ENCODE assay signal across 8 cellular contexts in the genomic region with DNA sequence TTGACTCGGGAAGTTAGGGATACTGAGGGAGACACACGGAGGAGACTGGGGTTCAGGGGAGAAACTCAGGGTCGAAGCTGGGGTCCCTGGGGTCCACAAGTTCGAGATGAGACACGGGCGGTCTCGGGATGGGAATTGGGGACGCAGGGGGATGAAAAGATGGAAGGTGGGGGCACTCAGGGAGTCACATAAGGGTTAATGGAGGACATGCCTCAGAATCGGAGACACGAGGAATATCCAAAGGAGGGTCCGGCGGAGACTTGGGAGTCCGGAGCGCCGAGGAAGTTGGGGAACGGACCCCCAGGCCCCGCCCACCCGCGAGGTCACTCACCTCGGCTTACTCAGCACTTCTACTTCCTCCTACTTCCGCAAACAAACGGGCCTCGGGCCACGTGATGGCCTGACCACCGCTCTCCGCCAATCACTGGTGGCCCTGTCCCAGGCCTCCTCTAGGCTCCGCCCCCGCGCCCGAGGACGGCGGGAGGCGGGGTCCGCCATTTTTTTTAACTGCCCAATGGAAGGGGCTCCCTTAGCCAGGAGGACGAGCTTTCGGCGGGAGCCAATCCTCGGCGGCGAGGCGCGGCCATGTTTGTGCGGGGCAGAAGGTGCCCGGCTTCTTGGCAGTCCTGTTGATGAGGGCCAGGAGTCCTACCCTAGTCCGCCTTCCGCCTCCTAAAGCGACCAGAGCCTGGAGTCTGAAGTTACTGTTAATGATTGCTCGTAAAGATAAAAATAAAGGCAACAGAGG. TPM values are rescaled to one million over a fixed set of nuclear protein-coding genes. Genes with fewer than 3 reads are reported as not detected.
DNase-seq lines count a peak whose midpoint lies in the region; ATAC-seq, FAIRE-seq and TF ChIP-seq lines count a peak whose summit lies in the region.

TSS of gene PLA2G6 (minus strand) at position 378 of the 748 bp plus-strand sequence. CDS start 12,404 bp downstream, outside the sequence.

- H4K20me1 ChIP-seq in Loucy (ENCODE audit: insufficient read depth, low read length, poor library complexity, severe bottlenecking): no peaks in the 10 kb centered on the region

- H3K4me3 Mint-ChIP-seq in natural killer cell treated with Interleukin-12 subunit alpha and Interleukin-12 subunit beta and Interleukin-15 and Interleukin-18, amount 100 ng/mL, for 72 hours: peak within 1 kb of the TSS; percentile 98

- H3K27me3 Mint-ChIP-seq in natural killer cell treated with Interleukin-12 subunit alpha and Interleukin-12 subunit beta and Interleukin-15 and Interleukin-18, amount 100 ng/mL, for 72 hours: no peaks in the 10 kb centered on the region

- H3K4me1 ChIP-seq in Loucy (ENCODE audit: insufficient read depth, low read length, poor library complexity, severe bottlenecking): peaks cover 52% of the 10 kb centered on the region

- peak; percentile 99 for DNase-seq in EH (ENCODE audit: low read depth)
- peak; percentile 80 for DNase-seq in H54 (ENCODE audit: insufficient read length, low spot score)
- DNase-seq in activated T-helper 9 cell treated with anti-CD3 and anti-CD28 coated beads, Interleukin-2, amount 50 U/mL, for 16 hours (ENCODE audit: low read depth): peak; percentile 94
- DNase-seq in fibroblast of peridontal ligament (ENCODE audit: extremely low read depth): peak; percentile 98
- DNase-seq in natural killer cell treated with Interleukin-12 subunit alpha and Interleukin-12 subunit beta and Interleukin-15 and Interleukin-18, amount 100 ng/mL, for 72 hours (ENCODE audit: low spot score): peak; percentile 99
- peak; percentile 99 for DNase-seq in stimulated activated naive CD8-positive, alpha-beta T cell treated with anti-CD3 and anti-CD28 coated beads, Interleukin-15, Interleukin-2, amounts not matched to agents 100 U/mL and 50 U/mL, for 24 hours

- no peaks in the 10 kb centered on the region for H3K9me2 ChIP-seq in Loucy (replicated peaks; ENCODE audit: low read depth, low read length)

- no peaks in the 10 kb centered on the region for H3K36me3 Mint-ChIP-seq in natural killer cell treated with Interleukin-12 subunit alpha and Interleukin-12 subunit beta and Interleukin-15 and Interleukin-18, amount 100 ng/mL, for 72 hours

- no peaks in the 10 kb centered on the region for H3K36me3 ChIP-seq in Loucy (ENCODE audit: insufficient read depth, low read length)

- FAIRE-seq in H54 (lab: Jason Lieb, UNC): peak; percentile 23

- TF ChIP-seq CTCF in Loucy (conservative IDR thresholded peaks at IDR 0.05; ENCODE audit: low read length): no peak

- H3K4me2 ChIP-seq in Loucy (ENCODE audit: low read depth, low read length, poor library complexity, severe bottlenecking): peak within 1 kb of the TSS; percentile 93

- H3K9ac ChIP-seq in Loucy (ENCODE audit: low read depth, low read length, poor library complexity, severe bottlenecking): peak within 1 kb of the TSS; percentile 99

- no peaks in the 10 kb centered on the region for H3K9me3 ChIP-seq in Loucy (ENCODE audit: insufficient read depth, low read depth, low read length)

- H3K27me3 ChIP-seq in Loucy (ENCODE audit: insufficient read depth, low read length, poor library complexity, severe bottlenecking): no peaks in the 10 kb centered on the region

- H3K27ac Mint-ChIP-seq in natural killer cell treated with Interleukin-12 subunit alpha and Interleukin-12 subunit beta and Interleukin-15 and Interleukin-18, amount 100 ng/mL, for 72 hours: peak within 1 kb of the TSS; percentile 96 to 100

- H3K9me3 Mint-ChIP-seq in natural killer cell treated with Interleukin-12 subunit alpha and Interleukin-12 subunit beta and Interleukin-15 and Interleukin-18, amount 100 ng/mL, for 72 hours: no peaks in the 10 kb centered on the region

- peaks cover 32% of the 10 kb centered on the region for H3K79me2 ChIP-seq in Loucy (ENCODE audit: insufficient read depth, low read length)

- 0 out of 2 replicates have a peak, but pooled peaks have one; percentile 14 for TF ChIP-seq POLR2A in H54 (IDR thresholded peaks at IDR 0.05; ENCODE audit: low read depth, low read length)
- TF ChIP-seq POLR2A in Raji (IDR thresholded peaks at IDR 0.05; ENCODE audit: insufficient read depth, low read depth, low read length): peak; percentile 60

- ATAC-seq in natural killer cell treated with Interleukin-12 subunit alpha and Interleukin-12 subunit beta and Interleukin-15 and Interleukin-18, amount 100 ng/mL, for 72 hours: peak; percentile 95 to 96
- ATAC-seq in stimulated activated naive CD8-positive, alpha-beta T cell treated with anti-CD3 and anti-CD28 coated beads, Interleukin-15, Interleukin-2, amounts not matched to agents 100 U/mL and 50 U/mL, for 24 hours: peak; percentile 95

- no peaks in the 10 kb centered on the region for H3F3A ChIP-seq in Loucy (ENCODE audit: low read depth)

- peaks cover 46 to 52% of the 10 kb centered on the region in 2 donors for H3K4me1 Mint-ChIP-seq in natural killer cell treated with Interleukin-12 subunit alpha and Interleukin-12 subunit beta and Interleukin-15 and Interleukin-18, amount 100 ng/mL, for 72 hours (ENCODE audit: low read depth in 2 of 2)

- peak within 1 kb of the TSS; percentile 93 for H3K4me3 ChIP-seq in Loucy (ENCODE audit: low read length, poor library complexity, severe bottlenecking)

- peak within 1 kb of the TSS; percentile 61 for H2AFZ ChIP-seq in Loucy (ENCODE audit: low read length)

RNA-seq across cellular contexts. Expression of gene PLA2G6, which starts in this region (rescaled TPM):
- 10 to 100 TPM; 24.5 to 40.1 TPM for total RNA-seq in natural killer cell treated with Interleukin-12 subunit alpha and Interleukin-12 subunit beta and Interleukin-15 and Interleukin-18, amount 100 ng/mL, for 72 hours

Comparison
In these comparisons a context has a peak if more than half of its experiments do, and no peak if none do; other contexts are left out.
1. Peak in every context shown above with its lines: DNase-seq, ATAC-seq and H3K4me3 ChIP-seq.